Comparison of ENCODE assay signal across 1 cellular context in genomic region chr18:63422862-63423304, GRCh38.
A peak's percentile ranks its signal among the peaks of the same experiment; 100 is the strongest.
TF ChIP-seq lines count a peak whose summit lies in the region.

No MANE protein-coding gene starts in this region.

TF ChIP-seq in A549, 52 proteins besides CTCF, POLR2A, EP300 and RAD21 (continued from another document):
- TF ChIP-seq PBX3 (IDR thresholded peaks at IDR 0.05) (no peak), SREBF2 (IDR thresholded peaks at IDR 0.05) (no peak), TP53 (CRISPR knock-in tag; IDR thresholded peaks at IDR 0.05) (0 out of 2 replicates have a peak, but pooled peaks have one; percentile 34), PHF8 (IDR thresholded peaks at IDR 0.05; ENCODE audit: borderline replicate concordance, low read depth) (peak; percentile 92)
